Comparison of ENCODE assay signal across 1 cellular context in genomic region chrX:137550561-137551305, GRCh38.
TF ChIP-seq lines count a peak whose summit lies in the region.

No MANE protein-coding gene starts in this region.

TF ChIP-seq in K562, 482 proteins besides CTCF, POLR2A, EP300 and RAD21:
- no peak for TF ChIP-seq STAG1 (CRISPR knock-in tag; IDR thresholded peaks at IDR 0.05; ENCODE audit: borderline replicate concordance)
- no peak for TF ChIP-seq TGIF2 (CRISPR knock-in tag; IDR thresholded peaks at IDR 0.05)
- no peak for TF ChIP-seq ZBED1 (IDR thresholded peaks at IDR 0.05)
- TF ChIP-seq RHOXF2B (CRISPR knock-in tag; conservative IDR thresholded peaks at IDR 0.05) = no peak
- TF ChIP-seq KLF13 (tag; IDR thresholded peaks at IDR 0.05; ENCODE audit: borderline replicate concordance, low read depth) = no peak
- TF ChIP-seq ZBTB12 (CRISPR knock-in tag; IDR thresholded peaks at IDR 0.05) = no peak
- TF ChIP-seq, protein P1, sequence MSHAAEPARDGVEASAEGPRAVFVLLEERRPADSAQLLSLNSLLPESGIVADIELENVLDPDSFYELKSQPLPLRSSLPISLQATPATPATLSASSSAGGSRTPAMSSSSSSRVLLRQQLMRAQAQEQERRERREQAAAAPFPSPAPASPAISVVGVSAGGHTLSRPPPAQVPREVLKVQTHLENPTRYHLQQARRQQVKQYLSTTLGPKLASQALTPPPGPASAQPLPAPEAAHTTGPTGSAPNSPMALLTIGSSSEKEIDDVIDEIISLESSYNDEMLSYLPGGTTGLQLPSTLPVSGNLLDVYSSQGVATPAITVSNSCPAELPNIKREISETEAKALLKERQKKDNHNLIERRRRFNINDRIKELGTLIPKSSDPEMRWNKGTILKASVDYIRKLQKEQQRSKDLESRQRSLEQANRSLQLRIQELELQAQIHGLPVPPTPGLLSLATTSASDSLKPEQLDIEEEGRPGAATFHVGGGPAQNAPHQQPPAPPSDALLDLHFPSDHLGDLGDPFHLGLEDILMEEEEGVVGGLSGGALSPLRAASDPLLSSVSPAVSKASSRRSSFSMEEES (CRISPR knock-in tag; IDR thresholded peaks at IDR 0.05) = no peak
- TF ChIP-seq, protein P2, sequence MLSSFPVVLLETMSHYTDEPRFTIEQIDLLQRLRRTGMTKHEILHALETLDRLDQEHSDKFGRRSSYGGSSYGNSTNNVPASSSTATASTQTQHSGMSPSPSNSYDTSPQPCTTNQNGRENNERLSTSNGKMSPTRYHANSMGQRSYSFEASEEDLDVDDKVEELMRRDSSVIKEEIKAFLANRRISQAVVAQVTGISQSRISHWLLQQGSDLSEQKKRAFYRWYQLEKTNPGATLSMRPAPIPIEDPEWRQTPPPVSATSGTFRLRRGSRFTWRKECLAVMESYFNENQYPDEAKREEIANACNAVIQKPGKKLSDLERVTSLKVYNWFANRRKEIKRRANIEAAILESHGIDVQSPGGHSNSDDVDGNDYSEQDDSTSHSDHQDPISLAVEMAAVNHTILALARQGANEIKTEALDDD (IDR thresholded peaks at IDR 0.05) = no peak
- TF ChIP-seq, protein P3, sequence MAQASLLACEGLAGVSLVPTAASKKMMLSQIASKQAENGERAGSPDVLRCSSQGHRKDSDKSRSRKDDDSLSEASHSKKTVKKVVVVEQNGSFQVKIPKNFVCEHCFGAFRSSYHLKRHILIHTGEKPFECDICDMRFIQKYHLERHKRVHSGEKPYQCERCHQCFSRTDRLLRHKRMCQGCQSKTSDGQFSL (CRISPR knock-in tag; IDR thresholded peaks at IDR 0.05) = no peak
- TF ChIP-seq, protein P3 (tag; IDR thresholded peaks at IDR 0.05) = no peak
- TF ChIP-seq, protein P4, sequence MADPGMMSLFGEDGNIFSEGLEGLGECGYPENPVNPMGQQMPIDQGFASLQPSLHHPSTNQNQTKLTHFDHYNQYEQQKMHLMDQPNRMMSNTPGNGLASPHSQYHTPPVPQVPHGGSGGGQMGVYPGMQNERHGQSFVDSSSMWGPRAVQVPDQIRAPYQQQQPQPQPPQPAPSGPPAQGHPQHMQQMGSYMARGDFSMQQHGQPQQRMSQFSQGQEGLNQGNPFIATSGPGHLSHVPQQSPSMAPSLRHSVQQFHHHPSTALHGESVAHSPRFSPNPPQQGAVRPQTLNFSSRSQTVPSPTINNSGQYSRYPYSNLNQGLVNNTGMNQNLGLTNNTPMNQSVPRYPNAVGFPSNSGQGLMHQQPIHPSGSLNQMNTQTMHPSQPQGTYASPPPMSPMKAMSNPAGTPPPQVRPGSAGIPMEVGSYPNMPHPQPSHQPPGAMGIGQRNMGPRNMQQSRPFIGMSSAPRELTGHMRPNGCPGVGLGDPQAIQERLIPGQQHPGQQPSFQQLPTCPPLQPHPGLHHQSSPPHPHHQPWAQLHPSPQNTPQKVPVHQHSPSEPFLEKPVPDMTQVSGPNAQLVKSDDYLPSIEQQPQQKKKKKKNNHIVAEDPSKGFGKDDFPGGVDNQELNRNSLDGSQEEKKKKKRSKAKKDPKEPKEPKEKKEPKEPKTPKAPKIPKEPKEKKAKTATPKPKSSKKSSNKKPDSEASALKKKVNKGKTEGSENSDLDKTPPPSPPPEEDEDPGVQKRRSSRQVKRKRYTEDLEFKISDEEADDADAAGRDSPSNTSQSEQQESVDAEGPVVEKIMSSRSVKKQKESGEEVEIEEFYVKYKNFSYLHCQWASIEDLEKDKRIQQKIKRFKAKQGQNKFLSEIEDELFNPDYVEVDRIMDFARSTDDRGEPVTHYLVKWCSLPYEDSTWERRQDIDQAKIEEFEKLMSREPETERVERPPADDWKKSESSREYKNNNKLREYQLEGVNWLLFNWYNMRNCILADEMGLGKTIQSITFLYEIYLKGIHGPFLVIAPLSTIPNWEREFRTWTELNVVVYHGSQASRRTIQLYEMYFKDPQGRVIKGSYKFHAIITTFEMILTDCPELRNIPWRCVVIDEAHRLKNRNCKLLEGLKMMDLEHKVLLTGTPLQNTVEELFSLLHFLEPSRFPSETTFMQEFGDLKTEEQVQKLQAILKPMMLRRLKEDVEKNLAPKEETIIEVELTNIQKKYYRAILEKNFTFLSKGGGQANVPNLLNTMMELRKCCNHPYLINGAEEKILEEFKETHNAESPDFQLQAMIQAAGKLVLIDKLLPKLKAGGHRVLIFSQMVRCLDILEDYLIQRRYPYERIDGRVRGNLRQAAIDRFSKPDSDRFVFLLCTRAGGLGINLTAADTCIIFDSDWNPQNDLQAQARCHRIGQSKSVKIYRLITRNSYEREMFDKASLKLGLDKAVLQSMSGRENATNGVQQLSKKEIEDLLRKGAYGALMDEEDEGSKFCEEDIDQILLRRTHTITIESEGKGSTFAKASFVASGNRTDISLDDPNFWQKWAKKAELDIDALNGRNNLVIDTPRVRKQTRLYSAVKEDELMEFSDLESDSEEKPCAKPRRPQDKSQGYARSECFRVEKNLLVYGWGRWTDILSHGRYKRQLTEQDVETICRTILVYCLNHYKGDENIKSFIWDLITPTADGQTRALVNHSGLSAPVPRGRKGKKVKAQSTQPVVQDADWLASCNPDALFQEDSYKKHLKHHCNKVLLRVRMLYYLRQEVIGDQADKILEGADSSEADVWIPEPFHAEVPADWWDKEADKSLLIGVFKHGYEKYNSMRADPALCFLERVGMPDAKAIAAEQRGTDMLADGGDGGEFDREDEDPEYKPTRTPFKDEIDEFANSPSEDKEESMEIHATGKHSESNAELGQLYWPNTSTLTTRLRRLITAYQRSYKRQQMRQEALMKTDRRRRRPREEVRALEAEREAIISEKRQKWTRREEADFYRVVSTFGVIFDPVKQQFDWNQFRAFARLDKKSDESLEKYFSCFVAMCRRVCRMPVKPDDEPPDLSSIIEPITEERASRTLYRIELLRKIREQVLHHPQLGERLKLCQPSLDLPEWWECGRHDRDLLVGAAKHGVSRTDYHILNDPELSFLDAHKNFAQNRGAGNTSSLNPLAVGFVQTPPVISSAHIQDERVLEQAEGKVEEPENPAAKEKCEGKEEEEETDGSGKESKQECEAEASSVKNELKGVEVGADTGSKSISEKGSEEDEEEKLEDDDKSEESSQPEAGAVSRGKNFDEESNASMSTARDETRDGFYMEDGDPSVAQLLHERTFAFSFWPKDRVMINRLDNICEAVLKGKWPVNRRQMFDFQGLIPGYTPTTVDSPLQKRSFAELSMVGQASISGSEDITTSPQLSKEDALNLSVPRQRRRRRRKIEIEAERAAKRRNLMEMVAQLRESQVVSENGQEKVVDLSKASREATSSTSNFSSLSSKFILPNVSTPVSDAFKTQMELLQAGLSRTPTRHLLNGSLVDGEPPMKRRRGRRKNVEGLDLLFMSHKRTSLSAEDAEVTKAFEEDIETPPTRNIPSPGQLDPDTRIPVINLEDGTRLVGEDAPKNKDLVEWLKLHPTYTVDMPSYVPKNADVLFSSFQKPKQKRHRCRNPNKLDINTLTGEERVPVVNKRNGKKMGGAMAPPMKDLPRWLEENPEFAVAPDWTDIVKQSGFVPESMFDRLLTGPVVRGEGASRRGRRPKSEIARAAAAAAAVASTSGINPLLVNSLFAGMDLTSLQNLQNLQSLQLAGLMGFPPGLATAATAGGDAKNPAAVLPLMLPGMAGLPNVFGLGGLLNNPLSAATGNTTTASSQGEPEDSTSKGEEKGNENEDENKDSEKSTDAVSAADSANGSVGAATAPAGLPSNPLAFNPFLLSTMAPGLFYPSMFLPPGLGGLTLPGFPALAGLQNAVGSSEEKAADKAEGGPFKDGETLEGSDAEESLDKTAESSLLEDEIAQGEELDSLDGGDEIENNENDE (IDR thresholded peaks at IDR 0.05; ENCODE audit: low read depth, low read length) = no peak
- no peak for TF ChIP-seq ZNF23 (CRISPR knock-in tag; IDR thresholded peaks at IDR 0.05)
- no peak for TF ChIP-seq IFI16 (CRISPR knock-in tag; IDR thresholded peaks at IDR 0.05)
- TF ChIP-seq FUS (optimal IDR thresholded peaks at IDR 0.05; ENCODE audit: low read depth, low read length) = no peak
- no peak for TF ChIP-seq JUND (IDR thresholded peaks at IDR 0.05; ENCODE audit: borderline replicate concordance, low read depth, low read length)
- no peak for TF ChIP-seq JUND (tag; IDR thresholded peaks at IDR 0.05; ENCODE audit: borderline replicate concordance, low read depth, low read length)
- TF ChIP-seq NFE2 (IDR thresholded peaks at IDR 0.05; ENCODE audit: low read depth) = no peak
- no peak for TF ChIP-seq CREBBP (IDR thresholded peaks at IDR 0.05; ENCODE audit: low read depth, low read length)
- no peak for TF ChIP-seq MAFF (IDR thresholded peaks at IDR 0.05; ENCODE audit: low read length)
- no peak for TF ChIP-seq TAL1 (IDR thresholded peaks at IDR 0.05)
